ENCODE assay signal across 1 cellular context in the genomic region with DNA sequence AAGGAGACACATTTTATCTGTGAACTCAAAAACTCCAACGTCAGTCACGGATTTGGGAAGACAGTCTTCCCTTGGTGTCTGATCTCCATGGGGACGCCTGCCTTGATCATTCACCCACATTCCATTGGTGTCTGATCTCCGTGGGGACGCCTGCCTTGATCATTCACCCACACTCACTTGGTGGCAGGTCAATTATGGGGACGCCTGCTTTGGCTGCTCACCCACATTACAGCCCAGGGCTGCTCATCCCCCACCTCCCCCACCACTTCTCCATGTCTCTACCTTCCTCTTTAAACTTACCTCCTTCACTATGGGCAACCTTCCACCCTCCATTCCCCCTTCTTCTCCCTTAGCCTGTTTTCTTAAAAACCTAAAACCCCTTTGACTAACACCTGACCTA.
TF ChIP-seq lines count a peak whose summit lies in the region.

No MANE protein-coding gene starts in this region.

TF ChIP-seq in HEK293, 187 proteins besides CTCF, POLR2A, EP300 and RAD21:
- peak; percentile 58 for TF ChIP-seq EGR2 (tag by site-specific recombination; IDR thresholded peaks at IDR 0.05; ENCODE audit: low read depth)
